In the genomic region with DNA sequence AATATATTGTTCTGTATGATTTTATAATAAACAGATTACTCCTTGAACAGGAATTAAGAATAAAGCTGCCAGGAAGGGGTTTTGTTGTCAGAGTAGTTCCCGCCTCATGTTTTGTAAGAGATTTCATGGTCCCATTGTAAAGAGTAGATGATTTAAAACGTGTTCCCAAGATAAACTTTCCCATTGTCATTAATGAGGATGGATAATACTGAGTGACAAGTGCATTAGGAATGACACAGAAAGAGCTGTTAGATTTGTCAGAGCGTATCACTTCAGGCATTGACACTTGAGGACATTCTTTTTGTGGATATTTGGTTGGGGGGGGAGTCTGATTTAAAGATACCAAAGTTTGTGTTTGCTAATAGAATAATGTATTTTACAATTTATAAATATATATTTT, we compare ENCODE assay signal across 2 cellular contexts.
TF ChIP-seq lines count a peak whose summit lies in the region.

No MANE protein-coding gene starts in this region.

TF ChIP-seq in H1, 55 proteins besides CTCF, POLR2A, EP300 and RAD21:
- TF ChIP-seq SIN3A (conservative IDR thresholded peaks at IDR 0.05 in 1 of 2, IDR thresholded peaks at IDR 0.05 in 1 of 2; ENCODE audit: low read depth in 1 of 2, low read length in 2 of 2) = no peak
- TF ChIP-seq, protein P1, sequence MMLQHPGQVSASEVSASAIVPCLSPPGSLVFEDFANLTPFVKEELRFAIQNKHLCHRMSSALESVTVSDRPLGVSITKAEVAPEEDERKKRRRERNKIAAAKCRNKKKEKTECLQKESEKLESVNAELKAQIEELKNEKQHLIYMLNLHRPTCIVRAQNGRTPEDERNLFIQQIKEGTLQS (IDR thresholded peaks at IDR 0.05; ENCODE audit: insufficient read depth, low read depth, low read length) = no peak
- no peak for TF ChIP-seq MAFK (IDR thresholded peaks at IDR 0.05; ENCODE audit: low read depth, low read length)
- no peak for TF ChIP-seq HDAC6 (IDR thresholded peaks at IDR 0.05; ENCODE audit: low read depth, low read length)

TF ChIP-seq in neural cell, 6 proteins besides CTCF, POLR2A, EP300 and RAD21:
- TF ChIP-seq POLR2AphosphoS5 (IDR thresholded peaks at IDR 0.05) (peak; percentile 57), MXI1 (conservative IDR thresholded peaks at IDR 0.05; ENCODE audit: poor library complexity, severe bottlenecking) (no peak), EZH2 (IDR thresholded peaks at IDR 0.05; ENCODE audit: borderline replicate concordance, insufficient read depth, low read length, poor library complexity, severe bottlenecking) (no peak)
- TF ChIP-seq, protein P2, sequence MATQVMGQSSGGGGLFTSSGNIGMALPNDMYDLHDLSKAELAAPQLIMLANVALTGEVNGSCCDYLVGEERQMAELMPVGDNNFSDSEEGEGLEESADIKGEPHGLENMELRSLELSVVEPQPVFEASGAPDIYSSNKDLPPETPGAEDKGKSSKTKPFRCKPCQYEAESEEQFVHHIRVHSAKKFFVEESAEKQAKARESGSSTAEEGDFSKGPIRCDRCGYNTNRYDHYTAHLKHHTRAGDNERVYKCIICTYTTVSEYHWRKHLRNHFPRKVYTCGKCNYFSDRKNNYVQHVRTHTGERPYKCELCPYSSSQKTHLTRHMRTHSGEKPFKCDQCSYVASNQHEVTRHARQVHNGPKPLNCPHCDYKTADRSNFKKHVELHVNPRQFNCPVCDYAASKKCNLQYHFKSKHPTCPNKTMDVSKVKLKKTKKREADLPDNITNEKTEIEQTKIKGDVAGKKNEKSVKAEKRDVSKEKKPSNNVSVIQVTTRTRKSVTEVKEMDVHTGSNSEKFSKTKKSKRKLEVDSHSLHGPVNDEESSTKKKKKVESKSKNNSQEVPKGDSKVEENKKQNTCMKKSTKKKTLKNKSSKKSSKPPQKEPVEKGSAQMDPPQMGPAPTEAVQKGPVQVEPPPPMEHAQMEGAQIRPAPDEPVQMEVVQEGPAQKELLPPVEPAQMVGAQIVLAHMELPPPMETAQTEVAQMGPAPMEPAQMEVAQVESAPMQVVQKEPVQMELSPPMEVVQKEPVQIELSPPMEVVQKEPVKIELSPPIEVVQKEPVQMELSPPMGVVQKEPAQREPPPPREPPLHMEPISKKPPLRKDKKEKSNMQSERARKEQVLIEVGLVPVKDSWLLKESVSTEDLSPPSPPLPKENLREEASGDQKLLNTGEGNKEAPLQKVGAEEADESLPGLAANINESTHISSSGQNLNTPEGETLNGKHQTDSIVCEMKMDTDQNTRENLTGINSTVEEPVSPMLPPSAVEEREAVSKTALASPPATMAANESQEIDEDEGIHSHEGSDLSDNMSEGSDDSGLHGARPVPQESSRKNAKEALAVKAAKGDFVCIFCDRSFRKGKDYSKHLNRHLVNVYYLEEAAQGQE (IDR thresholded peaks at IDR 0.05; ENCODE audit: borderline replicate concordance) = peak; percentile 91
